17 cellular contexts compared by ENCODE assay signal in the genomic region with DNA sequence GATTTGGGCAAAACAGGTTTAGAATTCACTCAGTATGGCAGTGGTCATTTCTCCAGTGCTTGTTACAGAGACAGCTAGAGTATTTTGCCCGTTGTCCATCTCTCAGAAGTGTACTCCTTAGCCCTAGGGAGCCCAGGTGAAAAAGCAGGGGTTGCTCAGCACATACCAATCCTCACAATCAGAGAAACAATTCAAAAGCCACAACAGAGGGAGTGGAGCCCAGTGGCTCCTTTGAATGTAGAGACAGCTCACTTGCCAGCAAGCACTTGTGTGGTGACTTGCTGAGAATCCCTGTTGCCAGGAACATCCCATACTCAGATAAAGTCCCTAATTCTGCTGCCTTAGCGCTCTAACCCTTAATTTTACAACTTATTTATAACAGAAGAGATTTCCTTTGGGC.
"Had no signal": no experiment of that assay in that cellular context is flagged by ENCODE, and none has a peak within 500 bp of the region (broad histone marks: within the 10 kb centered on the region; RNA-seq: fewer than 3 reads in every experiment).

No MANE protein-coding gene starts in this region.

- H3K27me3 Mint-ChIP-seq: activated naive CD4-positive, alpha-beta T cell treated with anti-CD3 and anti-CD28 coated beads, Interleukin-2, amount 50 U/mL, for 24 hours; dendritic cell treated with granulocyte-macrophage colony-stimulating factor and Interleukin-4, amounts not matched to agents 40 ng/mL and 50 ng/mL, for 4 days; effector memory CD8-positive, alpha-beta T cell; naive thymus-derived CD4-positive, alpha-beta T cell; stimulated activated naive B cell treated with anti-CD40 and anti-IgM and Interleukin-4, amounts not matched to agents 10 μg/mL and 1 μg/mL and 100 μg/mL, for 72 hours; T-helper 17 cell had no signal

- H3K4me3 Mint-ChIP-seq: activated naive CD4-positive, alpha-beta T cell treated with anti-CD3 and anti-CD28 coated beads, Interleukin-2, amount 50 U/mL, for 24 hours; dendritic cell treated with granulocyte-macrophage colony-stimulating factor and Interleukin-4, amounts not matched to agents 40 ng/mL and 50 ng/mL, for 4 days; effector memory CD8-positive, alpha-beta T cell; naive thymus-derived CD4-positive, alpha-beta T cell; stimulated activated naive B cell treated with anti-CD40 and anti-IgM and Interleukin-4, amounts not matched to agents 10 μg/mL and 1 μg/mL and 100 μg/mL, for 72 hours; T-helper 17 cell had no signal

- H3K27ac Mint-ChIP-seq: activated naive CD4-positive, alpha-beta T cell treated with anti-CD3 and anti-CD28 coated beads, Interleukin-2, amount 50 U/mL, for 24 hours; dendritic cell treated with granulocyte-macrophage colony-stimulating factor and Interleukin-4, amounts not matched to agents 40 ng/mL and 50 ng/mL, for 4 days; effector memory CD8-positive, alpha-beta T cell; naive thymus-derived CD4-positive, alpha-beta T cell; stimulated activated naive B cell treated with anti-CD40 and anti-IgM and Interleukin-4, amounts not matched to agents 10 μg/mL and 1 μg/mL and 100 μg/mL, for 72 hours; T-helper 17 cell had no signal

- FAIRE-seq: frontal cortex had no signal

- H3K36me3 Mint-ChIP-seq: activated naive CD4-positive, alpha-beta T cell treated with anti-CD3 and anti-CD28 coated beads, Interleukin-2, amount 50 U/mL, for 24 hours; naive thymus-derived CD4-positive, alpha-beta T cell; stimulated activated naive B cell treated with anti-CD40 and anti-IgM and Interleukin-4, amounts not matched to agents 10 μg/mL and 1 μg/mL and 100 μg/mL, for 72 hours had no signal

- H3K4me3 ChIP-seq: adrenal gland, cardiac muscle cell, thoracic aorta, upper lobe of right lung had no signal

- H3K27me3 ChIP-seq: cardiac muscle cell, neutrophil, upper lobe of right lung had no signal

- ATAC-seq: effector memory CD8-positive, alpha-beta T cell; naive thymus-derived CD4-positive, alpha-beta T cell; stimulated activated naive B cell treated with anti-CD40 and anti-IgM and Interleukin-4, amounts not matched to agents 10 μg/mL and 1 μg/mL and 100 μg/mL, for 72 hours; T-helper 17 cell; upper lobe of right lung had no signal

- H3K36me3 ChIP-seq: adrenal gland, cardiac muscle cell, neutrophil, thoracic aorta, upper lobe of right lung had no signal

- H3K4me1 Mint-ChIP-seq: activated naive CD4-positive, alpha-beta T cell treated with anti-CD3 and anti-CD28 coated beads, Interleukin-2, amount 50 U/mL, for 24 hours; naive thymus-derived CD4-positive, alpha-beta T cell; stimulated activated naive B cell treated with anti-CD40 and anti-IgM and Interleukin-4, amounts not matched to agents 10 μg/mL and 1 μg/mL and 100 μg/mL, for 72 hours; T-helper 17 cell had no signal

- DNase-seq: activated CD4-positive, alpha-beta T cell treated with anti-CD3 and anti-CD28 coated beads for 1 hour; activated CD4-positive, alpha-beta T cell treated with anti-CD3 and anti-CD28 coated beads, Interleukin-2, amount 50 U/mL, for 4 hours; activated gamma-delta T cell; adrenal gland; effector memory CD8-positive, alpha-beta T cell; hypothalamus; mesenchymal stem cell; naive thymus-derived CD4-positive, alpha-beta T cell; stimulated activated naive B cell treated with anti-CD40 and anti-IgM and Interleukin-4, amounts not matched to agents 10 μg/mL and 1 μg/mL and 100 μg/mL, for 72 hours; T-helper 17 cell; upper lobe of right lung had no signal

- H3K9me3 Mint-ChIP-seq: activated naive CD4-positive, alpha-beta T cell treated with anti-CD3 and anti-CD28 coated beads, Interleukin-2, amount 50 U/mL, for 24 hours had no signal
